ENCODE assay signal across 8 cellular contexts in the genomic region with DNA sequence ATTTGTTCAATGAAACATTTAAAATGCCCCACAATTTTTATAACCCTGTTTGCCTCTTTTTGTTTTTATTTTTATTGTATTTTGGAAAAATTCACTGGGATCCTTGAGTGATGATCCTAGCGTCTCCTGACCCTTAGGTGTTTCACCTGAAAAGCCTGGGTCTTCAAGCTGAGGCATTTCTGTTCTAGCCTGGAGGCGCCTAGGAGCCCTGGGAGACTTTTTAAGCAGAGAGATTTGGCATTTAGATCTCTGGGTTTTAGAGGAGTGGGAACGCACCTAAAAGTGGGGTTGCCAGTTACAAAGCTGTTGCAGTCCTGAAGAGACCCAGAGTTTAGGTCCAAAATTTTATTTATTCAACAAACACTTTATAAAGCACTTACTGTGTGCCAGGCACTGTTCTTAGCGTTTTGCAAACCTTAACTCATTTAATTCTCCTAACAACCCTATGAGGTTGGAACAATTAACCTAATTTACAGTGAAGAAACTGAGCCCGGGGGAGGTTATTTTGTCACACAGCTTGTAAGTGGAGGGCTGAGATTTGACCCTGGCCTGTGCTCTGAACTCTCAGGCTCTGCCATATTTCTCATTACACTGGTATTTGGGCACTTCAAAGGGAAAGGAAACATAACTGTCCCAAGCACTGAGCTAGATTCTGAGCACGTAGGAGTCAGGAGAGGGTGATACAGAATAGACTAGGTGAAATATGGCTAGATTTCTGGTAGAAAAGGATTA. TPM values are rescaled to one million over a fixed set of nuclear protein-coding genes. Genes with fewer than 3 reads are reported as not detected.
DNase-seq lines count a peak whose midpoint lies in the region; ATAC-seq and TF ChIP-seq lines count a peak whose summit lies in the region.

No MANE protein-coding gene starts in this region.

- H3K9ac ChIP-seq in HUES6 (ENCODE audit: low read length) = peak overlapping the region; percentile 89
- H3K9ac ChIP-seq in mammary epithelial cell (ENCODE audit: insufficient read depth, low read length) = peak overlapping the region; percentile 56

- peaks cover 0 to 23% (median 0%) of the 10 kb centered on the region in 5 donors for H3K36me3 Mint-ChIP-seq in naive thymus-derived CD4-positive, alpha-beta T cell

- H3K4me3 Mint-ChIP-seq in naive thymus-derived CD4-positive, alpha-beta T cell = peak overlapping the region; percentile 74 to 93 (median 84)

- DNase-seq in AG04450 (ENCODE audit: low read depth, low spot score) = no peak
- DNase-seq in mammary epithelial cell = no peak
- DNase-seq in naive thymus-derived CD4-positive, alpha-beta T cell = no peak
- no peak for DNase-seq in T1000 (lab: John Stamatoyannopoulos, UW)
- no peak for DNase-seq in GM10266 (ENCODE audit: extremely low spot score)

- WGBS in mammary epithelial cell (ENCODE audit: low coverage, missing lambda C conversion rate) = 83% methylated on average over 6 of the region's 6 CpGs

- peak overlapping the region; percentile 95 for H3K4me2 ChIP-seq in mammary epithelial cell (ENCODE audit: insufficient read depth, low read depth, low read length)

- H3K79me2 ChIP-seq in mammary epithelial cell (ENCODE audit: insufficient read depth, low read length) = peaks cover 11% of the 10 kb centered on the region

- H3K4me1 ChIP-seq in HUES6 (ENCODE audit: control insufficient read depth, insufficient read depth, low read length) = peaks cover 14% of the 10 kb centered on the region
- H3K4me1 ChIP-seq in mammary epithelial cell (ENCODE audit: insufficient read depth, low read length) = peaks cover 50% of the 10 kb centered on the region
- H3K4me1 ChIP-seq in naive thymus-derived CD4-positive, alpha-beta T cell (ENCODE audit: control insufficient read depth in 2 of 2, insufficient read depth in 2 of 2, low read length in 2 of 2) = peaks cover 8 to 12% of the 10 kb centered on the region in 2 donors

- peaks cover 0 to 1% (median 0%) of the 10 kb centered on the region in 11 donors for H3K9me3 Mint-ChIP-seq in naive thymus-derived CD4-positive, alpha-beta T cell

- TF ChIP-seq POLR2A in GM18505 (IDR thresholded peaks at IDR 0.05; ENCODE audit: borderline replicate concordance, extremely low read depth, insufficient read depth, insufficient read length) = no peak

- intact Hi-C loops in mammary epithelial cell (cut with micrococcal nuclease) = loop anchor here (2.0 to 5.0 kb wide), 3 partner anchors 21 to 145 kb away; partner anchors contain the start of gene FADS3
- intact Hi-C loops in naive thymus-derived CD4-positive, alpha-beta T cell (cut with micrococcal nuclease) = loop anchor here (1.0 to 5.0 kb wide), 2 partner anchors 10 to 150 kb away; partner anchors contain the start of gene FTH1 (in 1 of the 2)

- BruUV-seq in mammary epithelial cell (replicated peaks; lab: Mats Ljungman, UMichigan) = no TSS peak

- CTCF ChIA-PET in AG04450 (lab: Charles Lee) = interaction anchor here (1.1 to 6.3 kb wide), 3 partner anchors 12 to 265 kb away, joined by 4 to 68 read pairs (median 5); no protein-coding TSS in a partner anchor
- CTCF ChIA-PET in mammary epithelial cell (lab: Charles Lee; ENCODE audit: low non-redundant PET) = interaction anchor here (0.6 kb wide), 1 partner anchor 130 kb away, joined by 5 read pairs; no protein-coding TSS in a partner anchor
- CTCF ChIA-PET in naive thymus-derived CD4-positive, alpha-beta T cell (lab: Charles Lee) = interaction anchor here (0.9 to 1.0 kb wide), 2 partner anchors 11 to 21 kb away, joined by 3 read pairs; no protein-coding TSS in a partner anchor

- POLR2A ChIA-PET in AG04450 (lab: Yijun Ruan, JAX) = interaction anchor here (0.8 to 2.6 kb wide), 3 partner anchors 11 to 150 kb away, joined by 4 to 29 read pairs (median 4); partner anchors contain the start of gene FADS2
- POLR2A ChIA-PET in naive thymus-derived CD4-positive, alpha-beta T cell (lab: Charles Lee) = interaction anchor here (1.1 kb wide), 1 partner anchor 14 kb away, joined by 3 read pairs; no protein-coding TSS in a partner anchor

- H3K27me3 Mint-ChIP-seq in naive thymus-derived CD4-positive, alpha-beta T cell = peaks cover 3 to 27% (median 12%) of the 10 kb centered on the region in 5 donors

- peaks cover 0 to 24% (median 19%) of the 10 kb centered on the region in 7 donors for H3K4me1 Mint-ChIP-seq in naive thymus-derived CD4-positive, alpha-beta T cell

- H3K27me3 ChIP-seq in AG04450 (ENCODE audit: control insufficient read depth, insufficient read depth, low read length) (no peaks in the 10 kb centered on the region), HUES6 (ENCODE audit: control insufficient read depth, insufficient read depth, low read length) (no peaks in the 10 kb centered on the region), mammary epithelial cell (ENCODE audit: insufficient read depth, low read length) (no peaks in the 10 kb centered on the region)
- H3K27me3 ChIP-seq in naive thymus-derived CD4-positive, alpha-beta T cell (ENCODE audit: control insufficient read depth in 2 of 2, insufficient read depth in 2 of 2, low read length in 2 of 2) = peaks cover 0 to 10% of the 10 kb centered on the region in 2 donors

- no peak for ATAC-seq in naive thymus-derived CD4-positive, alpha-beta T cell
- no peak for ATAC-seq in GM18505 (IDR thresholded peaks at IDR 0.05; ENCODE audit: unreplicated experiment)
- ATAC-seq in GM21526 (IDR thresholded peaks at IDR 0.05; ENCODE audit: low FRiP score, unreplicated experiment) = no peak

- dilution Hi-C loops in mammary epithelial cell (cut with HindIII; ENCODE audit: low sequenced_read_pairs) = loop anchor here (10.0 kb wide), 1 partner anchor 857 kb away; the partner anchor contains the start of genes LBHD1, UBXN1 and UQCC3

- H4K20me1 ChIP-seq in mammary epithelial cell (ENCODE audit: insufficient read depth, low read length) = no peaks in the 10 kb centered on the region

- H3K9me3 ChIP-seq in AG04450 (ENCODE audit: control insufficient read depth, insufficient read depth, low read length) (peaks cover 2% of the 10 kb centered on the region; the same call in 1 of the 2 replicates), HUES6 (ENCODE audit: control insufficient read depth, insufficient read depth, low read depth, low read length) (no peaks in the 10 kb centered on the region), mammary epithelial cell (replicated peaks; ENCODE audit: insufficient read depth, low read length) (no peaks in the 10 kb centered on the region)
- no peaks in the 10 kb centered on the region for H3K9me3 ChIP-seq in naive thymus-derived CD4-positive, alpha-beta T cell (ENCODE audit: control insufficient read depth in 2 of 3, low read length in 3 of 3)

- peak overlapping the region; percentile 68 for H3K27ac ChIP-seq in AG04450 (ENCODE audit: low read depth, low read length)
- peak overlapping the region; percentile 59; the same call in 1 of the 2 replicates for H3K27ac ChIP-seq in HUES6 (ENCODE audit: low read depth, low read length)
- peak overlapping the region; percentile 30 for H3K27ac ChIP-seq in mammary epithelial cell (ENCODE audit: insufficient read depth, low read depth, low read length)
- no peak overlapping the region for H3K27ac ChIP-seq in naive thymus-derived CD4-positive, alpha-beta T cell (ENCODE audit: low read depth, low read length)

- TF ChIP-seq CTCF in AG04450 (IDR thresholded peaks at IDR 0.05; ENCODE audit: low read depth, low read length) (no peak), mammary epithelial cell (conservative IDR thresholded peaks at IDR 0.05 in 1 of 2, IDR thresholded peaks at IDR 0.05 in 1 of 2; ENCODE audit: extremely low read depth in 1 of 2, insufficient read depth in 1 of 2, low read depth in 1 of 2, low read length in 2 of 2) (no peak), GM10266 (IDR thresholded peaks at IDR 0.05; ENCODE audit: control insufficient read depth, insufficient read depth, low read depth, missing control alignments) (no peak)

- peak overlapping the region; percentile 78 for H2AFZ ChIP-seq in mammary epithelial cell (ENCODE audit: low read depth, low read length)

- H3K27ac Mint-ChIP-seq in naive thymus-derived CD4-positive, alpha-beta T cell = peak overlapping the region in 2 of 9 donors; percentile 49 to 84

- in situ Hi-C loops in mammary epithelial cell (cut with MboI; ENCODE audit: low sequenced_read_pairs in 2 of 2) = no loop called here

- peaks cover 14% of the 10 kb centered on the region for H3K36me3 ChIP-seq in HUES6 (ENCODE audit: control insufficient read depth, insufficient read depth, low read length)
- peaks cover 2% of the 10 kb centered on the region for H3K36me3 ChIP-seq in mammary epithelial cell (ENCODE audit: insufficient read depth, low read length)
- no peaks in the 10 kb centered on the region for H3K36me3 ChIP-seq in naive thymus-derived CD4-positive, alpha-beta T cell (ENCODE audit: control insufficient read depth in 2 of 3, insufficient read depth in 3 of 3, low read length in 3 of 3)

- H3K4me3 ChIP-seq in AG04450 (ENCODE audit: low read depth, low read length) (peak overlapping the region; percentile 89), HUES6 (ENCODE audit: low read depth, low read length) (peak overlapping the region; percentile 63), mammary epithelial cell (replicated peaks in 1 of 3; ENCODE audit: insufficient read depth in 1 of 3, low read depth in 2 of 3, low read length in 3 of 3) (peak overlapping the region in 2 of 3 experiments; percentile 32 to 52)
- no peak overlapping the region for H3K4me3 ChIP-seq in naive thymus-derived CD4-positive, alpha-beta T cell (ENCODE audit: low read length)

RNA-seq across cellular contexts. Expression of gene FADS1, which starts 0.8 kb away (rescaled TPM):
- polyA plus RNA-seq in AG04450 (2011; rRNA removed) (50.4 and 52.4 TPM in 2 replicates), mammary epithelial cell (56.1 TPM)
- polyA minus RNA-seq in AG04450 (2011; rRNA and poly(A)+ RNA removed) = 70.4 and 97.0 TPM in 2 replicates
- 10 to 100 TPM; 32.9 to 38.8 TPM for total RNA-seq in mammary epithelial cell
- 31.0 TPM for polyA minus RNA-seq in mammary epithelial cell
- 10 to 100 TPM in 2 of 5 experiments, 1 to 10 TPM in 1, under 1 TPM in 2; 0.62 to 52.1 (median 2.3) TPM for total RNA-seq in naive thymus-derived CD4-positive, alpha-beta T cell
- 1 to 10 TPM in 1 of 2 donors, not detected in 1; 2.9 TPM for polyA plus RNA-seq in naive thymus-derived CD4-positive, alpha-beta T cell

RNA-seq across cellular contexts. Expression of gene FADS2, which starts 10.5 kb away (rescaled TPM):
- 183 and 218 TPM in 2 replicates for polyA plus RNA-seq in AG04450 (2011; rRNA removed)
- polyA minus RNA-seq in AG04450 (2011; rRNA and poly(A)+ RNA removed) = 383 and 456 TPM in 2 replicates
- total RNA-seq in mammary epithelial cell = 100 to 1,000 TPM in 1 of 2 donors, 10 to 100 TPM in 1; 70.7 to 222 TPM
- 314 TPM for polyA plus RNA-seq in mammary epithelial cell
- 502 TPM for polyA minus RNA-seq in mammary epithelial cell
- 100 to 1,000 TPM in 1 of 5 experiments, 10 to 100 TPM in 1, 1 to 10 TPM in 1, under 1 TPM in 2; 0.19 to 192 (median 2.1) TPM for total RNA-seq in naive thymus-derived CD4-positive, alpha-beta T cell
- polyA plus RNA-seq in naive thymus-derived CD4-positive, alpha-beta T cell = 10 to 100 TPM in 1 of 2 donors, under 1 TPM in 1; 0.32 to 14.2 TPM

RNA-seq across cellular contexts. Expression of gene FEN1, which starts 24.9 kb away (rescaled TPM):
- polyA plus RNA-seq in AG04450 (2011; rRNA removed) = 7.1 and 8.4 TPM in 2 replicates
- 8.6 and 10.3 TPM in 2 replicates for polyA minus RNA-seq in AG04450 (2011; rRNA and poly(A)+ RNA removed)
- 10 to 100 TPM; 11.7 to 46.1 TPM for total RNA-seq in mammary epithelial cell
- 65.0 TPM for polyA plus RNA-seq in mammary epithelial cell
- 96.1 TPM for polyA minus RNA-seq in mammary epithelial cell
- total RNA-seq in naive thymus-derived CD4-positive, alpha-beta T cell = 100 to 1,000 TPM in 1 of 5 experiments, 10 to 100 TPM in 1, 1 to 10 TPM in 3; 7.6 to 101 (median 7.9) TPM
- polyA plus RNA-seq in naive thymus-derived CD4-positive, alpha-beta T cell = 10 to 100 TPM; 10.3 to 17.7 TPM

RNA-seq across cellular contexts. Expression of gene TMEM258, which starts 25.2 kb away (rescaled TPM):
- 300 and 356 TPM in 2 replicates for polyA plus RNA-seq in AG04450 (2011; rRNA removed)
- polyA minus RNA-seq in AG04450 (2011; rRNA and poly(A)+ RNA removed) = 111 and 128 TPM in 2 replicates
- 10 to 100 TPM; 48.2 to 99.7 TPM for total RNA-seq in mammary epithelial cell
- polyA plus RNA-seq in mammary epithelial cell = 202 TPM
- polyA minus RNA-seq in mammary epithelial cell = 79.7 TPM
- total RNA-seq in naive thymus-derived CD4-positive, alpha-beta T cell = 100 to 1,000 TPM in 1 of 5 experiments, 10 to 100 TPM in 4; 58.4 to 182 (median 83.3) TPM
- polyA plus RNA-seq in naive thymus-derived CD4-positive, alpha-beta T cell = 100 to 1,000 TPM; 149 to 229 TPM

Comparison
In these comparisons a context has a peak if more than half of its experiments do, and no peak if none do; other contexts are left out.
1. RNA of gene FADS1, which starts 0.8 kb away (polyA plus RNA-seq): 56.1 TPM in mammary epithelial cell (single experiment) and 50.4 to 52.4 TPM in AG04450; 2.9 TPM in naive thymus-derived CD4-positive, alpha-beta T cell; every median in the first group is over 10 times any median in the second.
2. RNA of gene FADS2, which starts 10.5 kb away (polyA plus RNA-seq): 314 TPM in mammary epithelial cell (single experiment) and 183 to 218 TPM in AG04450; 0.32 to 14.2 TPM in naive thymus-derived CD4-positive, alpha-beta T cell; every median in the first group is over 10 times any median in the second.